In the genomic region with DNA sequence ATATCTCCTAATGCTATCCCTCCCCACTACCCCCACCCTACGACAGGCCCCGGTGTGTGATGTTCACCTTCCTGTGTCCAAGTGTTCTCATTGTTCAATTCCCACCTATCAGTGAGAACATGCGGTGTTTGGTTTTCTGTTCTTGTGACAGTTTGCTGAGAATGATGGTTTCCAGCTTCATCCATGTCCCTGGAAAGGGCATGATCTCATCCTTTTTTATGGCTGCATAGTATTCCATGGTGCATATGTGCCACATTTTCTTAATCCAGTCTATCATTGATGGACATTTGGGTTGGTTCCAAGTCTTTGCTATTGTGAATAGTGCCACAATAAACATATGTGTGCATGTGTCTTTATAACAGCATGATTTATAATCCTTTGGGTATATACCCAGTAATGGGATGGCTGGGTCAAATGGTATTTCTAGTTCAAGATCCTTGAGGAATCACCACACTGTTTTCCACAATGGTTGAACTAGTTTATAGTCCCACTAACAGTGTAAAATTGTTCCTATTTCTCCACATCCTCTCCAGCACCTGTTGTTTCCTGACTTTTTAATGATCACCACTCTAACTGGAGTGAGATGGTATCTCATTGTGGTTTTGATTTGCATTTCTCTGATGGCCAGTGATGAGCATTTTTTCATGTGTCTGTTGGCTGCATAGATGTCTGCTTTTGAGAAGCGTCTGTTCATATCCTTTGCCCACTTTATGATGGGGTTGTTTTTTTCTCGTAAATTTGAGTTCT, we compare ENCODE assay signal across 1 cellular context. TPM values are rescaled to one million over a fixed set of nuclear protein-coding genes. Genes with fewer than 3 reads are reported as not detected.
"Had no signal": no experiment of that assay in that cellular context is flagged by ENCODE, and none has a peak within 500 bp of the region (broad histone marks: within the 10 kb centered on the region; RNA-seq: fewer than 3 reads in every experiment).

No MANE protein-coding gene starts in this region.

RNA-seq across cellular contexts. Expression of a gene that starts 30.5 kb away (rescaled TPM):
- total RNA-seq: ascending aorta had no signal
